Comparison of ENCODE assay signal across 10 cellular contexts in genomic region chr2:201680743-201681142, GRCh38. TPM values are rescaled to one million over a fixed set of nuclear protein-coding genes. Genes with fewer than 3 reads are reported as not detected.
A peak's percentile ranks its signal among the peaks of the same experiment; 100 is the strongest.
DNase-seq lines count a peak whose midpoint lies in the region; ATAC-seq, FAIRE-seq and TF ChIP-seq lines count a peak whose summit lies in the region.
"Had no signal": no experiment of that assay in that cellular context is flagged by ENCODE, and none has a peak within 500 bp of the region (broad histone marks: within the 10 kb centered on the region; RNA-seq: fewer than 3 reads in every experiment).

No MANE protein-coding gene starts in this region.

- peaks cover under 1% of the 10 kb centered on the region for H3K27me3 Mint-ChIP-seq in activated CD4-positive, alpha-beta T cell treated with anti-CD3 and anti-CD28 coated beads, Interleukin-2, amount 10 ng/mL, durations not matched to agents 24 days and 14 days
- H3K27me3 Mint-ChIP-seq in CD8-positive, alpha-beta T cell (ENCODE audit: low read depth) = peaks cover 16% of the 10 kb centered on the region

- no peak overlapping the region for H3K18ac ChIP-seq in neuronal stem cell (ENCODE audit: low read length)

- 37% methylated on average over 9 of the region's 9 CpGs for WGBS in GM12878 (ENCODE audit: insufficient coverage, insufficient replicate concordance, low lambda C conversion rate, missing lambda C conversion rate)
- no CpG with 5 or more reads among the region's 9 CpGs for WGBS in neuronal stem cell (ENCODE audit: extremely low coverage in 2 of 2, insufficient read length in 2 of 2, insufficient replicate concordance in 1 of 2), 2 donors

- no peak overlapping the region for H2BK120ac ChIP-seq in neuronal stem cell (ENCODE audit: low read depth, low read length)

- peak; percentile 63 for DNase-seq in activated CD4-positive, alpha-beta T cell treated with anti-CD3 and anti-CD28 coated beads, Interleukin-2, amount 10 ng/mL, durations not matched to agents 24 days and 14 days
- DNase-seq in activated CD4-positive, alpha-beta T cell treated with anti-CD3 and anti-CD28 coated beads, Interleukin-2, amount 50 U/mL, for 4 hours = no peak
- DNase-seq in HuH-7.5 (ENCODE audit: low spot score) (peak; percentile 41), GM12878 (ENCODE audit: low read depth, low spot score) (no peak), neuronal stem cell (ENCODE audit: low spot score) (peak; percentile 20)
- DNase-seq in CD8-positive, alpha-beta T cell = no peak
- DNase-seq: effector CD8-positive, alpha-beta T cell had no signal

- no peak overlapping the region for H3K4me3 Mint-ChIP-seq in activated CD4-positive, alpha-beta T cell treated with anti-CD3 and anti-CD28 coated beads, Interleukin-2, amount 10 ng/mL, durations not matched to agents 24 days and 14 days
- no peak overlapping the region for H3K4me3 Mint-ChIP-seq in CD8-positive, alpha-beta T cell

- in situ Hi-C loops in GM12878 (cut with MboI) = no loop called here

- H3K9me3 ChIP-seq in GM12878 (replicated peaks; ENCODE audit: control insufficient read depth, insufficient read depth, low read length) = no peaks in the 10 kb centered on the region
- no peaks in the 10 kb centered on the region for H3K9me3 ChIP-seq in neuronal stem cell (replicated peaks in 1 of 2; ENCODE audit: control insufficient read depth in 2 of 2, insufficient read depth in 1 of 2, low read depth in 1 of 2, low read length in 2 of 2)
- H3K9me3 ChIP-seq in CD8-positive, alpha-beta T cell (ENCODE audit: low read length) = no peaks in the 10 kb centered on the region
- H3K9me3 ChIP-seq: thoracic aorta had no signal

- H3K4me1 ChIP-seq in GM12878 (ENCODE audit: control insufficient read depth, insufficient read depth, low read length) = no peaks in the 10 kb centered on the region
- peaks cover 4 to 5% of the 10 kb centered on the region in 2 donors for H3K4me1 ChIP-seq in neuronal stem cell (ENCODE audit: control insufficient read depth in 2 of 2, insufficient read depth in 1 of 2, low read depth in 1 of 2, low read length in 2 of 2)
- no peaks in the 10 kb centered on the region for H3K4me1 ChIP-seq in CD8-positive, alpha-beta T cell (ENCODE audit: insufficient read depth, low read length)

- H4K91ac ChIP-seq in neuronal stem cell (ENCODE audit: low read depth, low read length, poor library complexity) = no peak overlapping the region

- POLR2A ChIA-PET in GM12878 (lab: Charles Lee) = no interaction called here
- POLR2A ChIA-PET in CD8-positive, alpha-beta T cell (lab: Charles Lee) = no interaction called here

- no peak overlapping the region for H3K4me3 ChIP-seq in GM12878
- no peak overlapping the region for H3K4me3 ChIP-seq in neuronal stem cell (ENCODE audit: low read length in 2 of 2)
- H3K4me3 ChIP-seq in CD8-positive, alpha-beta T cell (ENCODE audit: low read depth, low read length) = no peak overlapping the region
- H3K4me3 ChIP-seq: thoracic aorta had no signal

- H3K79me2 ChIP-seq in GM12878 (ENCODE audit: control insufficient read depth, insufficient read depth, low read length) = no peaks in the 10 kb centered on the region

- no peaks in the 10 kb centered on the region for H4K20me1 ChIP-seq in GM12878 (ENCODE audit: control insufficient read depth, insufficient read depth)

- no peak overlapping the region for H3K27ac Mint-ChIP-seq in activated CD4-positive, alpha-beta T cell treated with anti-CD3 and anti-CD28 coated beads, Interleukin-2, amount 10 ng/mL, durations not matched to agents 24 days and 14 days
- no peak overlapping the region for H3K27ac Mint-ChIP-seq in CD8-positive, alpha-beta T cell

- H3K14ac ChIP-seq in neuronal stem cell (ENCODE audit: low read length) = no peak overlapping the region

- FAIRE-seq in GM12878 (lab: Jason Lieb, UNC) = no peak

- H3K27me3 ChIP-seq in GM12878 (replicated peaks in 1 of 2; ENCODE audit: control insufficient read depth in 2 of 2, insufficient read depth in 2 of 2, low read length in 1 of 2) (0 out of 4 replicates have a peak, but pooled peaks cover 0 to 3% of the 10 kb centered on the region in 2 experiments), neuronal stem cell (ENCODE audit: control insufficient read depth in 3 of 3, insufficient read depth in 3 of 3, low read depth in 1 of 3, low read length in 3 of 3) (peaks cover 0 to 4% (median 0%) of the 10 kb centered on the region in 3 experiments)
- H3K27me3 ChIP-seq in CD8-positive, alpha-beta T cell (ENCODE audit: insufficient read depth, low read length) = no peaks in the 10 kb centered on the region

- H3K36me3 ChIP-seq in GM12878 (ENCODE audit: control insufficient read depth in 2 of 2, insufficient read depth in 2 of 2, low read length in 1 of 2) = no peaks in the 10 kb centered on the region
- H3K36me3 ChIP-seq in neuronal stem cell (replicated peaks in 1 of 2; ENCODE audit: control insufficient read depth in 2 of 2, insufficient read depth in 2 of 2, low read length in 2 of 2) = no peaks in the 10 kb centered on the region
- no peaks in the 10 kb centered on the region for H3K36me3 ChIP-seq in CD8-positive, alpha-beta T cell (ENCODE audit: insufficient read depth, low read length)
- H3K36me3 ChIP-seq: thoracic aorta had no signal

- TF ChIP-seq POLR2A in GM12878 (IDR thresholded peaks at IDR 0.05; ENCODE audit: low read depth, low read length) = no peak

- no peaks in the 10 kb centered on the region for H3K9me3 Mint-ChIP-seq in activated CD4-positive, alpha-beta T cell treated with anti-CD3 and anti-CD28 coated beads, Interleukin-2, amount 10 ng/mL, durations not matched to agents 24 days and 14 days
- H3K9me3 Mint-ChIP-seq in CD8-positive, alpha-beta T cell = no peaks in the 10 kb centered on the region

- no peak overlapping the region for H2BK12ac ChIP-seq in neuronal stem cell (ENCODE audit: low read length)

- H3K79me1 ChIP-seq in neuronal stem cell (ENCODE audit: low read depth, low read length) = no peaks in the 10 kb centered on the region

- H3K4me1 Mint-ChIP-seq in activated CD4-positive, alpha-beta T cell treated with anti-CD3 and anti-CD28 coated beads, Interleukin-2, amount 10 ng/mL, durations not matched to agents 24 days and 14 days = no peaks in the 10 kb centered on the region
- no peaks in the 10 kb centered on the region for H3K4me1 Mint-ChIP-seq in CD8-positive, alpha-beta T cell (ENCODE audit: low read depth)

- TF ChIP-seq EP300 in GM12878 (IDR thresholded peaks at IDR 0.05; ENCODE audit: borderline replicate concordance in 1 of 2, control insufficient read depth in 1 of 2, low read depth in 2 of 2, low read length in 2 of 2) = no peak

- CTCF ChIA-PET in GM12878 (lab: Yijun Ruan, JAX) = interaction anchor here (0.6 to 1.3 kb wide), 5 partner anchors 8 to 500 kb away, joined by 3 to 5 read pairs (median 3); no protein-coding TSS in a partner anchor
- CTCF ChIA-PET in CD8-positive, alpha-beta T cell (lab: Charles Lee) = no interaction called here

- ATAC-seq in GM12878 (peak; percentile 71), HG03108 (IDR thresholded peaks at IDR 0.05; ENCODE audit: unreplicated experiment) (no peak), HG02938 (IDR thresholded peaks at IDR 0.05; ENCODE audit: unreplicated experiment) (no peak)
- no peak for ATAC-seq in CD8-positive, alpha-beta T cell

- no TSS peak for BruUV-seq in GM12878 (replicated peaks; lab: Mats Ljungman, UMichigan)

- H4K8ac ChIP-seq in neuronal stem cell (ENCODE audit: low read depth, low read length) = no peak overlapping the region

- H3K4me2 ChIP-seq in GM12878 (ENCODE audit: control insufficient read depth, insufficient read depth) (no peak overlapping the region), neuronal stem cell (ENCODE audit: insufficient read depth, low read length, poor library complexity, severe bottlenecking) (no peak overlapping the region)

- H3K9ac ChIP-seq in GM12878 (ENCODE audit: control insufficient read depth, insufficient read depth, low read length) (no peak overlapping the region), neuronal stem cell (ENCODE audit: low read depth, low read length, poor library complexity) (no peak overlapping the region)

- H2AFZ ChIP-seq in GM12878 (ENCODE audit: control insufficient read depth, low read depth, low read length) (no peak overlapping the region), neuronal stem cell (ENCODE audit: low read length) (no peak overlapping the region)

- RAD21 ChIA-PET in GM12878 (lab: Charles Lee; ENCODE audit: unreplicated experiment) = no interaction called here

- SMC1A ChIA-PET in GM12878 (lab: Charles Lee; ENCODE audit: uncharacterized antibody, unreplicated experiment) = interaction anchor here (1.0 kb wide), 1 partner anchor 21 kb away, joined by 3 read pairs; no protein-coding TSS in a partner anchor

- no peak overlapping the region for H2AK5ac ChIP-seq in neuronal stem cell (ENCODE audit: low read depth, low read length)

- no peak overlapping the region for H3K27ac ChIP-seq in GM12878 (ENCODE audit: control insufficient read depth, insufficient read depth)
- H3K27ac ChIP-seq in neuronal stem cell (replicated peaks; ENCODE audit: low read length) = no peak overlapping the region
- no peak overlapping the region for H3K27ac ChIP-seq in CD8-positive, alpha-beta T cell (ENCODE audit: low read depth, low read length)
- H3K27ac ChIP-seq: thoracic aorta had no signal

- no peak overlapping the region for H2BK5ac ChIP-seq in neuronal stem cell (ENCODE audit: low read length)

- 0 out of 2 replicates have a peak, but pooled peaks have one; percentile 28 for TF ChIP-seq RAD21 in GM12878 (IDR thresholded peaks at IDR 0.05; ENCODE audit: insufficient read depth, low read depth, low read length)

- no peak overlapping the region for H2BK15ac ChIP-seq in neuronal stem cell (ENCODE audit: low read length)

- H3K36me3 Mint-ChIP-seq in activated CD4-positive, alpha-beta T cell treated with anti-CD3 and anti-CD28 coated beads, Interleukin-2, amount 10 ng/mL, durations not matched to agents 24 days and 14 days (ENCODE audit: low read depth) = no peaks in the 10 kb centered on the region
- H3K36me3 Mint-ChIP-seq in CD8-positive, alpha-beta T cell = no peaks in the 10 kb centered on the region

- no peak overlapping the region for H3K4ac ChIP-seq in neuronal stem cell (ENCODE audit: low read length)

- intact Hi-C loops in activated CD4-positive, alpha-beta T cell treated with anti-CD3 and anti-CD28 coated beads, Interleukin-2, amount 10 ng/mL, durations not matched to agents 24 days and 14 days (cut with micrococcal nuclease) = no loop called here
- intact Hi-C loops in GM12878 (cut with micrococcal nuclease; ENCODE audit: unreplicated experiment) = loop anchor here (5.0 kb wide), 1 partner anchor 497 kb away; no protein-coding TSS in a partner anchor
- intact Hi-C loops in CD8-positive, alpha-beta T cell (cut with DNase I, micrococcal nuclease) = no loop called here

- TF ChIP-seq CTCF in GM12878 (IDR thresholded peaks at IDR 0.05 in 2 of 3, conservative IDR thresholded peaks at IDR 0.05 in 1 of 3; ENCODE audit: control insufficient read depth in 2 of 3, extremely low read depth in 1 of 3, insufficient read depth in 1 of 3, low read depth in 3 of 3, low read length in 3 of 3) = peak; percentile 37 to 68 (median 58)
- TF ChIP-seq CTCF in CD8-positive, alpha-beta T cell (IDR thresholded peaks at IDR 0.05) = no peak

- no peak overlapping the region for H3K23ac ChIP-seq in neuronal stem cell (ENCODE audit: low read depth, low read length, poor library complexity)

RNA-seq across cellular contexts. Expression of gene MPP4, which starts 17.7 kb away (rescaled TPM):
- total RNA-seq in activated CD4-positive, alpha-beta T cell treated with anti-CD3 and anti-CD28 coated beads, Interleukin-2, amount 10 ng/mL, durations not matched to agents 24 days and 14 days = not detected in 2 replicates
- not detected in 2 replicates for total RNA-seq in GM12878 (2013; cell fraction: nucleolus; rRNA removed)
- total RNA-seq in GM12878 (2014; rRNA removed) = not detected in 2 replicates
- not detected in 2 replicates for total RNA-seq in GM12878 (2014; rRNA removed; fragmentation: Illumina TruSeq; extraction: Trizol)
- total RNA-seq in GM12878 (2021) = 0.13 TPM in 1 of 2 replicates, not detected in the other
- polyA plus RNA-seq in GM12878 (2011; ENCODE audit: low read depth) = not detected
- 0.03 and 0.04 TPM in 2 replicates for polyA plus RNA-seq in GM12878 (2011; rRNA removed)
- not detected in 2 replicates for polyA plus RNA-seq in GM12878 (2011; cell fraction: cytosol; rRNA removed)
- polyA plus RNA-seq in GM12878 (2011; cell fraction: nucleus; rRNA removed) = not detected in 2 replicates
- not detected in 2 replicates for polyA plus RNA-seq in GM12878 (2012)
- polyA plus RNA-seq in GM12878 (2014; fragmentation: Illumina TruSeq; extraction: Trizol) = 0.03 and 0.19 TPM in 2 replicates
- under 1 TPM; 0.04 to 0.14 TPM for polyA plus RNA-seq in GM12878 (2014; fragmentation: Nextera tagmentation; extraction: Ambion mirVana)
- 0.06 TPM in 2 replicates for polyA plus RNA-seq in GM12878 (2014; rRNA removed)
- under 1 TPM in 1 of 2 experiments, not detected in 1; 0.06 TPM for polyA plus RNA-seq in GM12878 (2016; fragmentation: Nextera tagmentation; extraction: Ambion mirVana)
- polyA minus RNA-seq in GM12878 (2011; rRNA and poly(A)+ RNA removed) = 0.22 TPM in 1 of 2 replicates, not detected in the other
- not detected in 2 replicates for polyA minus RNA-seq in GM12878 (2011; cell fraction: cytosol; rRNA and poly(A)+ RNA removed)
- not detected in 2 replicates for polyA minus RNA-seq in GM12878 (2011; cell fraction: nucleus; rRNA and poly(A)+ RNA removed)
- 0.01 TPM for polyA plus RNA-seq in neuronal stem cell (2013, experiment 1 of 2)
- not detected for polyA plus RNA-seq in neuronal stem cell (2013, experiment 2 of 2)
- total RNA-seq in CD8-positive, alpha-beta T cell = not detected

RNA-seq across cellular contexts. Expression of gene TMEM237, which starts 37.4 kb away (rescaled TPM):
- 18.1 and 18.8 TPM in 2 replicates for total RNA-seq in activated CD4-positive, alpha-beta T cell treated with anti-CD3 and anti-CD28 coated beads, Interleukin-2, amount 10 ng/mL, durations not matched to agents 24 days and 14 days
- total RNA-seq in GM12878 (2013; cell fraction: nucleolus; rRNA removed) = 25.4 and 36.4 TPM in 2 replicates
- 17.7 and 25.4 TPM in 2 replicates for total RNA-seq in GM12878 (2014; rRNA removed)
- 26.1 and 29.7 TPM in 2 replicates for total RNA-seq in GM12878 (2014; rRNA removed; fragmentation: Illumina TruSeq; extraction: Trizol)
- 21.0 and 23.8 TPM in 2 replicates for total RNA-seq in GM12878 (2021)
- 5.9 TPM for polyA plus RNA-seq in GM12878 (2011; ENCODE audit: low read depth)
- polyA plus RNA-seq in GM12878 (2011; rRNA removed) = 15.0 and 16.8 TPM in 2 replicates
- 10.4 and 10.6 TPM in 2 replicates for polyA plus RNA-seq in GM12878 (2011; cell fraction: cytosol; rRNA removed)
- 14.0 and 15.0 TPM in 2 replicates for polyA plus RNA-seq in GM12878 (2011; cell fraction: nucleus; rRNA removed)
- polyA plus RNA-seq in GM12878 (2012) = 6.7 and 8.7 TPM in 2 replicates
- 28.9 and 36.1 TPM in 2 replicates for polyA plus RNA-seq in GM12878 (2014; fragmentation: Illumina TruSeq; extraction: Trizol)
- 10 to 100 TPM; 34.9 to 39.0 TPM for polyA plus RNA-seq in GM12878 (2014; fragmentation: Nextera tagmentation; extraction: Ambion mirVana)
- 17.6 and 20.6 TPM in 2 replicates for polyA plus RNA-seq in GM12878 (2014; rRNA removed)
- 10 to 100 TPM; 43.4 to 43.7 TPM for polyA plus RNA-seq in GM12878 (2016; fragmentation: Nextera tagmentation; extraction: Ambion mirVana)
- polyA minus RNA-seq in GM12878 (2011; rRNA and poly(A)+ RNA removed) = 12.0 and 14.9 TPM in 2 replicates
- polyA minus RNA-seq in GM12878 (2011; cell fraction: cytosol; rRNA and poly(A)+ RNA removed) = 2.0 and 5.5 TPM in 2 replicates
- 6.6 and 10.6 TPM in 2 replicates for polyA minus RNA-seq in GM12878 (2011; cell fraction: nucleus; rRNA and poly(A)+ RNA removed)
- polyA plus RNA-seq in neuronal stem cell (2013, experiment 1 of 2) = 36.7 TPM
- 37.7 TPM for polyA plus RNA-seq in neuronal stem cell (2013, experiment 2 of 2)
- 10 to 100 TPM in 1 of 2 experiments, 1 to 10 TPM in 1; 9.0 to 11.4 TPM for total RNA-seq in CD8-positive, alpha-beta T cell

Comparison
In these comparisons a context has a peak if more than half of its experiments do, and no peak if none do; other contexts are left out.
1. DNase-seq: peak in activated CD4-positive, alpha-beta T cell treated with anti-CD3 and anti-CD28 coated beads, Interleukin-2, amount 10 ng/mL, durations not matched to agents 24 days and 14 days (single experiment), HuH-7.5 (single experiment) and neuronal stem cell (single experiment); none in activated CD4-positive, alpha-beta T cell treated with anti-CD3 and anti-CD28 coated beads, Interleukin-2, amount 50 U/mL, for 4 hours (0 of 2), GM12878 (single experiment) and CD8-positive, alpha-beta T cell (0 of 7).